ENCODE assay signal across 26 cellular contexts in the genomic region with DNA sequence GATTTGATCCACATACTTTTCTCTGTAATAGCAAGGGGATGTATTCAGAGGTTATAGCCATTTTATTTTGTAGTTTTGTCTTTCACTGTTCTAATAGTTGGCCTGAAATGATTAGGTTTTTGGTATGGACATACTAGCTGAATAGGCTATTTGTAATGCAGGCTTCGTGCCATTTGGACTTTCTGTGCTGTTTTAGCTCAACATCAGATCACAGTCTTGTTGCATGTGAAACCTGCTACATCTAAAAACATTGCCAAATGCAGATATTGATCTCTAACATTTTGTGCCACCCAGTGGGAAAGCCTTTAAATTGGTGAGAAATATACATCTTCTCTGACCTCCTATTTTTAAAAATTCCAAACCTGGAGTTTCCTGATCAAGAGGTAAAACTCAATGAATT.
"Had no signal": no experiment of that assay in that cellular context is flagged by ENCODE, and none has a peak within 500 bp of the region (broad histone marks: within the 10 kb centered on the region; RNA-seq: fewer than 3 reads in every experiment).

No MANE protein-coding gene starts in this region.

- DNase-seq: colonic mucosa; cortex of kidney; dermis blood vessel endothelial cell; dorsolateral prefrontal cortex; effector CD4-positive, alpha-beta T cell; effector CD8-positive, alpha-beta T cell; effector memory CD4-positive, alpha-beta T cell; effector memory CD8-positive, alpha-beta T cell; endodermal cell; erythroblast; esophagus squamous epithelium; foreskin fibroblast; foreskin keratinocyte; foreskin melanocyte; gastrocnemius medialis; glutamatergic neuron; head of caudate nucleus; heart left ventricle; heart right ventricle had no signal

- H3K27me3 ChIP-seq: colonic mucosa, dorsolateral prefrontal cortex, esophagus muscularis mucosa, esophagus squamous epithelium, foreskin keratinocyte, gastrocnemius medialis, gastroesophageal sphincter, heart left ventricle, heart right ventricle had no signal

- ATAC-seq: effector memory CD8-positive, alpha-beta T cell; esophagus mucosa; foreskin keratinocyte; gastrocnemius medialis; gastroesophageal sphincter; heart left ventricle; heart right ventricle had no signal

- H3K36me3 ChIP-seq: colonic mucosa, esophagus muscularis mucosa, gastrocnemius medialis, gastroesophageal sphincter, heart right ventricle had no signal

- H3K4me3 ChIP-seq: colonic mucosa, coronary artery, dorsolateral prefrontal cortex, esophagus muscularis mucosa, esophagus squamous epithelium, gastrocnemius medialis, gastroesophageal sphincter, heart left ventricle, heart right ventricle had no signal

- H3K9me3 ChIP-seq: colonic mucosa, esophagus muscularis mucosa, esophagus squamous epithelium, gastrocnemius medialis, gastroesophageal sphincter, heart left ventricle, heart right ventricle had no signal

- H3K27ac ChIP-seq: colonic mucosa, coronary artery, dorsolateral prefrontal cortex, epithelial cell of prostate, esophagus muscularis mucosa, esophagus squamous epithelium, foreskin keratinocyte, gastrocnemius medialis, gastroesophageal sphincter, heart left ventricle, heart right ventricle had no signal

- H3K4me1 ChIP-seq: gastrocnemius medialis had no signal

- FAIRE-seq: endometrium, endothelial cell of umbilical vein had no signal
